Comparison of ENCODE assay signal across 17 cellular contexts in genomic region chr10:103795634-103796265, GRCh38.
"Had no signal": no experiment of that assay in that cellular context is flagged by ENCODE, and none has a peak within 500 bp of the region (broad histone marks: within the 10 kb centered on the region; RNA-seq: fewer than 3 reads in every experiment).

No MANE protein-coding gene starts in this region.

- H3K4me3 ChIP-seq: mucosa of descending colon, prostate gland had no signal

- H3K27ac ChIP-seq: prostate gland had no signal

- DNase-seq: activated CD4-positive, CD25-positive, alpha-beta regulatory T cell; activated effector memory CD4-positive, alpha-beta T cell treated with Interleukin-2 at 50 U/mL for 16 hours; activated T-cell treated with anti-CD3 and anti-CD28 coated beads, Interleukin-2, amount 50 U/mL, for 1 hour; central memory CD4-positive, alpha-beta T cell; cortex of kidney; effector memory CD8-positive, alpha-beta T cell; erythroblast; glutamatergic neuron; left cardiac atrium; mucosa of descending colon; natural killer cell; stimulated activated CD4-positive, alpha-beta T cell treated with anti-CD3 and anti-CD28 coated beads, Interleukin-2, amount 100 ng/mL, for 24 hours; stimulated activated naive B cell treated with anti-CD40 and anti-IgM and Interleukin-4, amounts not matched to agents 10 μg/mL and 1 μg/mL and 100 μg/mL, for 72 hours; substantia nigra; trophoblast cell had no signal

- H3K9me3 ChIP-seq: mucosa of descending colon, prostate gland had no signal

- H3K36me3 ChIP-seq: prostate gland had no signal

- ATAC-seq: effector memory CD8-positive, alpha-beta T cell; left cardiac atrium; mucosa of descending colon; natural killer cell; sciatic nerve; stimulated activated naive B cell treated with anti-CD40 and anti-IgM and Interleukin-4, amounts not matched to agents 10 μg/mL and 1 μg/mL and 100 μg/mL, for 72 hours had no signal
